Comparison of ENCODE assay signal across 1 cellular context in the genomic region with DNA sequence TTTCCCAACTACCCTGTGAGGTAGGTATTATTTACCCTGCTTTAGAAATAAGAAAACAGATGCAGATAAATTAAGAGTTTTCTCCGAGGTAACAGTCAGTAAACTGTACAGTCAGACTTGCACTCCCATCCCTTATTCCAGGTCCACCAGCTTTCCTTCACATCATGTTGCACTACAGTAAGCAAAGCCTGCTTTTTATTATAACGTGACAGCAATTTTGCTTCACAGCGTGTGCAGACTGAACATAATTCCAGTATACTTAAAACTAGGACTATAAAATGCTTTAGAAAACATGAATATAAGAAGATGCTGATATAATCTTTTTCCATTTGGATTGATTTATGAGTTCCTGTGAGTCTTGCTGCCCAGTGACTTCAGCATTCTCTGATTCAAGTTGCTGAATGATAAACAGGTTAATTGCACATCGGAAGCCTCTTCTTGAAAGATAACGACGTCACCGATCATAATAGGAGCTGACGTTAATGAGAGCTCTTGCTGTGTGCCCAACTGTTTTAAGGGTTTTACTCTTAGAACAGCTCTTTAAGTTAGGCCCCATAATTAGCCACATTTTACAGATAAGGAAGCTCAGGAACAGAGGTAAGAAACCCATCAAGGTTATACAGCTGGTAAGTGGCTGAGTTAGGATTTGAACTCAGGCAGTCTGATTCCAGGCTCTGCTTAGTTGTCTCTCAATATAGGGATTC.
TF ChIP-seq lines count a peak whose summit lies in the region.

No MANE protein-coding gene starts in this region.

TF ChIP-seq in A549, 52 proteins besides CTCF, POLR2A, EP300 and RAD21 (continued from another document):
- TF ChIP-seq, protein P1, sequence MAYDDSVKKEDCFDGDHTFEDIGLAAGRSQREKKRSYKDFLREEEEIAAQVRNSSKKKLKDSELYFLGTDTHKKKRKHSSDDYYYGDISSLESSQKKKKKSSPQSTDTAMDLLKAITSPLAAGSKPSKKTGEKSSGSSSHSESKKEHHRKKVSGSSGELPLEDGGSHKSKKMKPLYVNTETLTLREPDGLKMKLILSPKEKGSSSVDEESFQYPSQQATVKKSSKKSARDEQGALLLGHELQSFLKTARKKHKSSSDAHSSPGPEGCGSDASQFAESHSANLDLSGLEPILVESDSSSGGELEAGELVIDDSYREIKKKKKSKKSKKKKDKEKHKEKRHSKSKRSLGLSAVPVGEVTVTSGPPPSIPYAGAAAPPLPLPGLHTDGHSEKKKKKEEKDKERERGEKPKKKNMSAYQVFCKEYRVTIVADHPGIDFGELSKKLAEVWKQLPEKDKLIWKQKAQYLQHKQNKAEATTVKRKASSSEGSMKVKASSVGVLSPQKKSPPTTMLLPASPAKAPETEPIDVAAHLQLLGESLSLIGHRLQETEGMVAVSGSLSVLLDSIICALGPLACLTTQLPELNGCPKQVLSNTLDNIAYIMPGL (CRISPR knock-in tag; IDR thresholded peaks at IDR 0.05; ENCODE audit: borderline replicate concordance) = no peak
- TF ChIP-seq EHF (CRISPR knock-in tag; IDR thresholded peaks at IDR 0.05) (no peak), EHMT2 (IDR thresholded peaks at IDR 0.05; ENCODE audit: low read depth) (no peak), RARB (CRISPR knock-in tag; IDR thresholded peaks at IDR 0.05) (no peak), RCOR1 (IDR thresholded peaks at IDR 0.05; ENCODE audit: low read depth, low read length) (no peak)
